ENCODE assay signal across 7 cellular contexts in genomic region chr16:2468142-2468724, GRCh38. TPM values are rescaled to one million over a fixed set of nuclear protein-coding genes. Genes with fewer than 3 reads are reported as not detected.
A peak's percentile ranks its signal among the peaks of the same experiment; 100 is the strongest.
DNase-seq lines count a peak whose midpoint lies in the region; FAIRE-seq and TF ChIP-seq lines count a peak whose summit lies in the region.
"Had no signal": no experiment of that assay in that cellular context is flagged by ENCODE, and none has a peak within 500 bp of the region (broad histone marks: within the 10 kb centered on the region; RNA-seq: fewer than 3 reads in every experiment).

No MANE protein-coding gene starts in this region.

- no peak for TF ChIP-seq EP300 in SK-N-SH (IDR thresholded peaks at IDR 0.05; ENCODE audit: borderline replicate concordance in 1 of 2, low read depth in 1 of 2, low read length in 1 of 2)

- H2AFZ ChIP-seq in SK-N-SH (ENCODE audit: low read depth), result peak overlapping the region; percentile 51; the same call in 1 of the 2 replicates

- CTCF ChIA-PET in SK-N-SH (lab: Yijun Ruan, JAX), result interaction anchor here (0.8 to 3.6 kb wide), 10 partner anchors 9 to 38 kb away, joined by 3 to 32 read pairs (median 7); partner anchors contain the start of genes CCNF and TEDC2

- in situ Hi-C loops in HAP-1 (cut with MboI; ENCODE audit: low sequenced_read_pairs), result no loop called here
- in situ Hi-C loops in G401 (cut with HindIII; ENCODE audit: low sequenced_read_pairs), result no loop called here

- intact Hi-C loops in kidney (cut with DNase I), result no loop called here

- H3K27me3 ChIP-seq in HAP-1 (ENCODE audit: low read depth), result no peaks in the 10 kb centered on the region
- H3K27me3 ChIP-seq in SK-N-SH (ENCODE audit: insufficient read depth), result no peaks in the 10 kb centered on the region

- no peak for TF ChIP-seq RAD21 in SK-N-SH (IDR thresholded peaks at IDR 0.05; ENCODE audit: low read length)

- 0 out of 2 replicates have a peak, but pooled peaks cover 2% of the 10 kb centered on the region for H3K79me2 ChIP-seq in SK-N-SH (ENCODE audit: insufficient read depth)

- peak overlapping the region; percentile 87 for H3K4me2 ChIP-seq in SK-N-SH

- WGBS in SK-N-SH (ENCODE audit: low lambda C conversion rate), result 1% methylated on average over 14 of the region's 51 CpGs

- H3K4me1 ChIP-seq in HAP-1 (peaks cover 28% of the 10 kb centered on the region), SK-N-SH (ENCODE audit: control insufficient read depth in 1 of 2, insufficient read depth in 2 of 2, low read depth in 1 of 2, low read length in 1 of 2) (peaks cover 6 to 61% of the 10 kb centered on the region in 2 experiments; a peak in 3 of 4 replicates), kidney (ENCODE audit: control insufficient read depth in 1 of 2, insufficient read depth in 1 of 2, low read depth in 1 of 2, low read length in 2 of 2) (peaks cover 0 to 21% of the 10 kb centered on the region in 2 donors)

- H3K9me3 ChIP-seq in HAP-1 (no peaks in the 10 kb centered on the region), SK-N-SH (no peaks in the 10 kb centered on the region), kidney (ENCODE audit: control insufficient read depth in 1 of 2, low read length in 2 of 2) (no peaks in the 10 kb centered on the region)

- TF ChIP-seq CTCF in SK-N-SH (IDR thresholded peaks at IDR 0.05), result no peak
- TF ChIP-seq CTCF in kidney (IDR thresholded peaks at IDR 0.05; ENCODE audit: borderline replicate concordance, extremely low read depth, insufficient read depth), result no peak

- no peaks in the 10 kb centered on the region for H4K20me1 ChIP-seq in SK-N-SH (ENCODE audit: insufficient read depth)

- H3K36me3 ChIP-seq in HAP-1 (replicated peaks), result peaks cover 4% of the 10 kb centered on the region; the same call in 1 of the 2 replicates
- no peaks in the 10 kb centered on the region for H3K36me3 ChIP-seq in SK-N-SH (replicated peaks in 1 of 2; ENCODE audit: control insufficient read depth in 1 of 2, insufficient read depth in 2 of 2, low read length in 1 of 2)
- H3K36me3 ChIP-seq in kidney (ENCODE audit: control insufficient read depth in 1 of 2, insufficient read depth in 2 of 2, low read length in 2 of 2), result no peaks in the 10 kb centered on the region

- POLR2A ChIA-PET in SK-N-SH (lab: Yijun Ruan, JAX), result interaction anchor here (0.9 to 4.6 kb wide), 10 partner anchors 8 to 504 kb away, joined by 3 to 44 read pairs (median 4); partner anchors contain the start of genes AMDHD2, NTHL1, RPS2 and TEDC2

- H3K4me3 ChIP-seq in HAP-1 (peak overlapping the region; percentile 16), SK-N-SH (ENCODE audit: low read depth in 2 of 2, low read length in 1 of 2) (peak overlapping the region; percentile 51 to 57), kidney (ENCODE audit: low read length in 2 of 2) (peak overlapping the region in 1 of 2 donors; percentile 43)

- no peaks in the 10 kb centered on the region for H3K9me2 ChIP-seq in SK-N-SH

- peak overlapping the region; percentile 48 for H3K9ac ChIP-seq in SK-N-SH
- no peak overlapping the region for H3K9ac ChIP-seq in kidney (ENCODE audit: low read length in 2 of 2)

- DNase-seq in HAP-1 (ENCODE audit: low spot score in 2 of 2) (peak; percentile 51 to 81), SK-N-SH (peak; percentile 75), kidney (peak; percentile 82), G401 (ENCODE audit: low spot score) (no peak), inferior parietal cortex (ENCODE audit: extremely low spot score) (no peak), NCI-H510A (lab: John Stamatoyannopoulos, UW) (no peak)

- H3F3A ChIP-seq in SK-N-SH (replicated peaks; ENCODE audit: insufficient read depth), result peaks cover 13% of the 10 kb centered on the region

- no peak for FAIRE-seq in kidney (lab: Jason Lieb, UNC)

- peak overlapping the region in 1 of 2 experiments; percentile 97; a peak in 2 of 4 replicates for H3K27ac ChIP-seq in SK-N-SH (ENCODE audit: low read depth in 2 of 2, low read length in 1 of 2)
- no peak overlapping the region for H3K27ac ChIP-seq in kidney (ENCODE audit: low read depth in 2 of 2, low read length in 2 of 2)
- H3K27ac ChIP-seq: epithelial cell of prostate had no signal

TF ChIP-seq in SK-N-SH, 30 proteins besides CTCF, POLR2A, EP300 and RAD21:
- TF ChIP-seq POLR2AphosphoS5 (IDR thresholded peaks at IDR 0.05; ENCODE audit: low read depth, low read length) (0 out of 2 replicates have a peak, but pooled peaks have one; percentile 4), MAX (IDR thresholded peaks at IDR 0.05; ENCODE audit: low read depth) (peak; percentile 60), SMC3 (IDR thresholded peaks at IDR 0.05; ENCODE audit: low read depth, low read length) (no peak), FOSL2 (IDR thresholded peaks at IDR 0.05; ENCODE audit: borderline replicate concordance, low read depth) (no peak), JUND (IDR thresholded peaks at IDR 0.05) (no peak), FOXJ3 (CRISPR knock-in tag; IDR thresholded peaks at IDR 0.05) (no peak)

RNA-seq across cellular contexts. Expression of gene NTN3, which starts 2.9 kb away (rescaled TPM):
- polyA plus RNA-seq in SK-N-SH (2012; rRNA removed) (0.26 and 0.28 TPM in 2 replicates), kidney (ENCODE audit: insufficient read depth, low read depth, low replicate concordance) (not detected)
- 0.10 and 0.29 TPM in 2 replicates for polyA plus RNA-seq in SK-N-SH (2012; cell fraction: cytosol; rRNA removed)
- polyA plus RNA-seq in SK-N-SH (2012; cell fraction: nucleus; rRNA removed), result 0.56 and 1.4 TPM in 2 replicates
- 0.28 TPM for total RNA-seq in kidney
- 2.0 and 4.4 TPM in 2 replicates for total RNA-seq in G401 (2014; rRNA removed; shearing (Covaris generic))

RNA-seq across cellular contexts. Expression of gene TBC1D24, which starts 6.7 kb away (rescaled TPM):
- 5.6 and 6.7 TPM in 2 replicates for polyA plus RNA-seq in SK-N-SH (2012; rRNA removed)
- polyA plus RNA-seq in SK-N-SH (2012; cell fraction: cytosol; rRNA removed), result 2.7 and 3.9 TPM in 2 replicates
- 18.3 and 20.6 TPM in 2 replicates for polyA plus RNA-seq in SK-N-SH (2012; cell fraction: nucleus; rRNA removed)
- 25.7 TPM for total RNA-seq in kidney
- 23.9 TPM for polyA plus RNA-seq in kidney (ENCODE audit: insufficient read depth, low read depth, low replicate concordance)
- 9.4 and 13.0 TPM in 2 replicates for total RNA-seq in G401 (2014; rRNA removed; shearing (Covaris generic))

RNA-seq across cellular contexts. Expression of gene TEDC2, which starts 8.3 kb away (rescaled TPM):
- polyA plus RNA-seq in SK-N-SH (2012; rRNA removed) (15.6 and 16.5 TPM in 2 replicates), kidney (ENCODE audit: insufficient read depth, low read depth, low replicate concordance) (1.7 TPM)
- 4.8 and 8.5 TPM in 2 replicates for polyA plus RNA-seq in SK-N-SH (2012; cell fraction: cytosol; rRNA removed)
- 58.5 and 87.2 TPM in 2 replicates for polyA plus RNA-seq in SK-N-SH (2012; cell fraction: nucleus; rRNA removed)
- total RNA-seq in kidney, result 1.4 TPM
- total RNA-seq in G401 (2014; rRNA removed; shearing (Covaris generic)), result 42.8 and 49.9 TPM in 2 replicates

RNA-seq across cellular contexts. Expression of gene CCNF, which starts 39.0 kb away (rescaled TPM):
- 3.8 and 4.6 TPM in 2 replicates for polyA plus RNA-seq in SK-N-SH (2012; rRNA removed)
- 2.5 and 3.5 TPM in 2 replicates for polyA plus RNA-seq in SK-N-SH (2012; cell fraction: cytosol; rRNA removed)
- 10.2 and 14.5 TPM in 2 replicates for polyA plus RNA-seq in SK-N-SH (2012; cell fraction: nucleus; rRNA removed)
- total RNA-seq in kidney, result 2.9 TPM
- 0.77 TPM for polyA plus RNA-seq in kidney (ENCODE audit: insufficient read depth, low read depth, low replicate concordance)
- 48.2 and 62.1 TPM in 2 replicates for total RNA-seq in G401 (2014; rRNA removed; shearing (Covaris generic))

RNA-seq across cellular contexts. Expression of gene ATP6V0C, which starts 45.5 kb away (rescaled TPM):
- polyA plus RNA-seq in SK-N-SH (2012; rRNA removed) (30.2 and 80.1 TPM in 2 replicates), kidney (ENCODE audit: insufficient read depth, low read depth, low replicate concordance) (520 TPM)
- polyA plus RNA-seq in SK-N-SH (2012; cell fraction: cytosol; rRNA removed), result 61.1 and 88.7 TPM in 2 replicates
- polyA plus RNA-seq in SK-N-SH (2012; cell fraction: nucleus; rRNA removed), result 73.3 and 99.4 TPM in 2 replicates
- total RNA-seq in kidney, result 303 TPM
- total RNA-seq in G401 (2014; rRNA removed; shearing (Covaris generic)), result 17.4 and 41.8 TPM in 2 replicates

Comparison
In these comparisons a context has a peak if more than half of its experiments do, and no peak if none do; other contexts are left out.
1. DNase-seq: peak in HAP-1 (2 of 2), SK-N-SH (single experiment) and kidney (single experiment); none in G401 (single experiment), inferior parietal cortex (single experiment) and NCI-H510A (single experiment).
2. RNA of gene TEDC2, which starts 8.3 kb away (total RNA-seq): 42.8 to 49.9 TPM in G401; 1.4 TPM in kidney (single experiment); every median in the first group is over 10 times any median in the second.